In genomic region chr16:56609463-56609921, GRCh38 we compare ENCODE assay signal across 8 cellular contexts. TPM values are rescaled to one million over a fixed set of nuclear protein-coding genes. Genes with fewer than 3 reads are reported as not detected.
DNase-seq lines count a peak whose midpoint lies in the region; ATAC-seq and TF ChIP-seq lines count a peak whose summit lies in the region.

No MANE protein-coding gene starts in this region.

- H4K20me1 ChIP-seq in BLaER1 (no peaks in the 10 kb centered on the region), SU-DHL-6 (ENCODE audit: low read depth, low read length) (no peaks in the 10 kb centered on the region), hepatocyte (ENCODE audit: insufficient read depth, poor library complexity, severe bottlenecking) (no peaks in the 10 kb centered on the region), smooth muscle cell (ENCODE audit: low read depth) (no peaks in the 10 kb centered on the region)

- H2AFZ ChIP-seq in SU-DHL-6 (ENCODE audit: low read depth, low read length, severe bottlenecking), result no peak overlapping the region
- no peak overlapping the region for H2AFZ ChIP-seq in hepatocyte
- H2AFZ ChIP-seq in smooth muscle cell (ENCODE audit: low read depth), result no peak overlapping the region

- no peak for TF ChIP-seq CTCF in SU-DHL-6 (IDR thresholded peaks at IDR 0.05; ENCODE audit: insufficient read depth, low read length, poor library complexity, severe bottlenecking)
- TF ChIP-seq CTCF in hepatocyte (IDR thresholded peaks at IDR 0.05; ENCODE audit: poor library complexity), result no peak
- TF ChIP-seq CTCF in smooth muscle cell (IDR thresholded peaks at IDR 0.05; ENCODE audit: borderline replicate concordance, insufficient read depth, poor library complexity, severe bottlenecking), result no peak

- H3K27ac ChIP-seq in BLaER1 (no peak overlapping the region), SU-DHL-6 (ENCODE audit: low read depth, low read length) (no peak overlapping the region), hepatocyte (peak overlapping the region; percentile 12), smooth muscle cell (ENCODE audit: low read depth) (peak overlapping the region; percentile 92)

- 6% methylated on average over 6 of the region's 6 CpGs for WGBS in hepatocyte (ENCODE audit: low lambda C conversion rate, missing lambda C conversion rate)
- 3% methylated on average over 6 of the region's 6 CpGs for WGBS in smooth muscle cell (ENCODE audit: low lambda C conversion rate)

- DNase-seq in HT1080 (ENCODE audit: low read depth) (peak; percentile 84), adipocyte (ENCODE audit: low read depth) (peak; percentile 88), hepatocyte (ENCODE audit: low spot score) (peak; percentile 72), smooth muscle cell (lab: John Stamatoyannopoulos, UW; ENCODE audit: unreplicated experiment) (no peak)

- H3K36me3 ChIP-seq in BLaER1, result no peaks in the 10 kb centered on the region
- no peaks in the 10 kb centered on the region for H3K36me3 ChIP-seq in SU-DHL-6 (ENCODE audit: low read length)
- H3K36me3 ChIP-seq in adipocyte (ENCODE audit: control insufficient read depth, insufficient read depth, low read length, severe bottlenecking), result no peaks in the 10 kb centered on the region
- H3K36me3 ChIP-seq in hepatocyte (replicated peaks; ENCODE audit: insufficient read depth, low read depth), result no peaks in the 10 kb centered on the region
- H3K36me3 ChIP-seq in smooth muscle cell (ENCODE audit: low read depth), result no peaks in the 10 kb centered on the region

- H3K9me3 ChIP-seq in BLaER1 (no peaks in the 10 kb centered on the region), SU-DHL-6 (ENCODE audit: insufficient read depth, low read length) (no peaks in the 10 kb centered on the region), adipocyte (ENCODE audit: control insufficient read depth, low read length) (no peaks in the 10 kb centered on the region), hepatocyte (ENCODE audit: low read depth) (no peaks in the 10 kb centered on the region), smooth muscle cell (replicated peaks; ENCODE audit: low read depth) (no peaks in the 10 kb centered on the region)

- H3K4me3 ChIP-seq in BLaER1 (peak overlapping the region; percentile 70), SU-DHL-6 (ENCODE audit: insufficient read depth, low read length, poor library complexity, severe bottlenecking) (peak overlapping the region; percentile 45), adipocyte (ENCODE audit: low read length) (peak overlapping the region; percentile 92), hepatocyte (peak overlapping the region; percentile 6), smooth muscle cell (peak overlapping the region; percentile 57)

- H3K27me3 ChIP-seq in BLaER1 (no peaks in the 10 kb centered on the region), SU-DHL-6 (ENCODE audit: low read length) (no peaks in the 10 kb centered on the region), adipocyte (replicated peaks; ENCODE audit: control insufficient read depth, insufficient read depth, low read length) (no peaks in the 10 kb centered on the region), hepatocyte (peaks cover 4% of the 10 kb centered on the region), smooth muscle cell (ENCODE audit: low read depth) (no peaks in the 10 kb centered on the region)

- H3K4me2 ChIP-seq in BLaER1 (peak overlapping the region; percentile 100), SU-DHL-6 (ENCODE audit: low read depth, low read length, poor library complexity, severe bottlenecking) (peak overlapping the region; percentile 75), hepatocyte (peak overlapping the region; percentile 82), smooth muscle cell (peak overlapping the region; percentile 88)

- H3F3A ChIP-seq in SU-DHL-6 (ENCODE audit: insufficient read depth) (no peaks in the 10 kb centered on the region), smooth muscle cell (ENCODE audit: low read depth) (peaks cover 23% of the 10 kb centered on the region)

- ATAC-seq in GM19328 (IDR thresholded peaks at IDR 0.05; ENCODE audit: unreplicated experiment) (peak; percentile 34), HG03460 (IDR thresholded peaks at IDR 0.05; ENCODE audit: unreplicated experiment) (no peak)

- H3K9me2 ChIP-seq in SU-DHL-6 (replicated peaks; ENCODE audit: insufficient read depth, low read length) (no peaks in the 10 kb centered on the region), hepatocyte (replicated peaks; ENCODE audit: insufficient read depth) (no peaks in the 10 kb centered on the region)

- H3K4me1 ChIP-seq in BLaER1 (peaks cover 47% of the 10 kb centered on the region), adipocyte (ENCODE audit: control insufficient read depth, insufficient read depth, low read length) (peaks cover 60% of the 10 kb centered on the region), hepatocyte (ENCODE audit: insufficient read depth) (peaks cover 26% of the 10 kb centered on the region), smooth muscle cell (ENCODE audit: low read depth) (peaks cover 18% of the 10 kb centered on the region)

- H3K79me2 ChIP-seq in SU-DHL-6 (ENCODE audit: insufficient read depth, low read length), result no peaks in the 10 kb centered on the region
- H3K79me2 ChIP-seq in hepatocyte, result no peaks in the 10 kb centered on the region
- H3K79me2 ChIP-seq in smooth muscle cell (ENCODE audit: low read depth), result no peaks in the 10 kb centered on the region

- peak overlapping the region; percentile 62 for H3K9ac ChIP-seq in BLaER1
- H3K9ac ChIP-seq in SU-DHL-6 (ENCODE audit: low read length), result 0 out of 2 replicates have a peak overlapping the region, but pooled peaks have one; percentile 45
- H3K9ac ChIP-seq in adipocyte (ENCODE audit: low read length), result peak overlapping the region; percentile 90
- peak overlapping the region; percentile 53 for H3K9ac ChIP-seq in smooth muscle cell (ENCODE audit: low read depth)

RNA-seq across cellular contexts. Expression of gene MT2A, which starts 1.1 kb away (rescaled TPM):
- 881 and 1,822 TPM in 2 replicates for total RNA-seq in HT1080 (2014; rRNA removed; shearing (Covaris generic))
- polyA plus RNA-seq in HT1080 (2015; cell fraction: cytosol; rRNA removed), result 575 and 1,242 TPM in 2 replicates
- polyA plus RNA-seq in HT1080 (2015; cell fraction: nucleus; rRNA removed), result 327 and 398 TPM in 2 replicates
- 64.9 and 70.3 TPM in 2 replicates for total RNA-seq in hepatocyte
- 914 and 1,143 TPM in 2 replicates for polyA plus RNA-seq in hepatocyte
- 12.6 and 14.8 TPM in 2 replicates for total RNA-seq in smooth muscle cell
- polyA plus RNA-seq in smooth muscle cell, result 171 and 225 TPM in 2 replicates

RNA-seq across cellular contexts. Expression of gene MT1E, which starts 16.1 kb away (rescaled TPM):
- 533 and 612 TPM in 2 replicates for total RNA-seq in HT1080 (2014; rRNA removed; shearing (Covaris generic))
- 140 and 217 TPM in 2 replicates for polyA plus RNA-seq in HT1080 (2015; cell fraction: cytosol; rRNA removed)
- 61.9 and 63.0 TPM in 2 replicates for polyA plus RNA-seq in HT1080 (2015; cell fraction: nucleus; rRNA removed)
- 42.3 and 65.5 TPM in 2 replicates for total RNA-seq in hepatocyte
- polyA plus RNA-seq in hepatocyte, result 105 and 121 TPM in 2 replicates
- total RNA-seq in smooth muscle cell, result 0.67 and 2.0 TPM in 2 replicates
- polyA plus RNA-seq in smooth muscle cell, result 2.2 and 10.3 TPM in 2 replicates

RNA-seq across cellular contexts. Expression of gene MT3, which starts 20.2 kb away (rescaled TPM):
- total RNA-seq in HT1080 (2014; rRNA removed; shearing (Covaris generic)), result not detected in 2 replicates
- polyA plus RNA-seq in HT1080 (2015; cell fraction: cytosol; rRNA removed), result not detected in 2 replicates
- not detected in 2 replicates for polyA plus RNA-seq in HT1080 (2015; cell fraction: nucleus; rRNA removed)
- not detected in 2 replicates for total RNA-seq in hepatocyte
- not detected in 2 replicates for polyA plus RNA-seq in hepatocyte
- not detected in 2 replicates for total RNA-seq in smooth muscle cell
- 0.65 TPM in 1 of 2 replicates, not detected in the other for polyA plus RNA-seq in smooth muscle cell

RNA-seq across cellular contexts. Expression of gene MT1M, which starts 23.0 kb away (rescaled TPM):
- total RNA-seq in HT1080 (2014; rRNA removed; shearing (Covaris generic)), result not detected in 2 replicates
- polyA plus RNA-seq in HT1080 (2015; cell fraction: cytosol; rRNA removed), result not detected in 2 replicates
- not detected in 2 replicates for polyA plus RNA-seq in HT1080 (2015; cell fraction: nucleus; rRNA removed)
- total RNA-seq in hepatocyte, result 0.60 TPM in 1 of 2 replicates, not detected in the other
- 0.26 TPM in 1 of 2 replicates, not detected in the other for polyA plus RNA-seq in hepatocyte
- total RNA-seq in smooth muscle cell, result not detected in 2 replicates
- polyA plus RNA-seq in smooth muscle cell, result 0.19 TPM in 1 of 2 replicates, not detected in the other

RNA-seq across cellular contexts. Expression of gene MT1A, which starts 29.0 kb away (rescaled TPM):
- total RNA-seq in HT1080 (2014; rRNA removed; shearing (Covaris generic)), result not detected in 2 replicates
- 0.50 TPM in 1 of 2 replicates, not detected in the other for polyA plus RNA-seq in HT1080 (2015; cell fraction: cytosol; rRNA removed)
- not detected in 2 replicates for polyA plus RNA-seq in HT1080 (2015; cell fraction: nucleus; rRNA removed)
- total RNA-seq in hepatocyte (not detected in 2 replicates), smooth muscle cell (not detected in 2 replicates)
- polyA plus RNA-seq in hepatocyte (1.9 and 2.7 TPM in 2 replicates), smooth muscle cell (not detected in 2 replicates)

Comparison
In these comparisons a context has a peak if more than half of its experiments do, and no peak if none do; other contexts are left out.
1. H3K27ac ChIP-seq: peak in hepatocyte (single experiment) and smooth muscle cell (single experiment); none in BLaER1 (single experiment) and SU-DHL-6 (single experiment).
2. H3K4me3 ChIP-seq: peak in every context shown above with its lines; median percentile 92 in adipocyte; 70 in BLaER1; 57 in smooth muscle cell; 45 in SU-DHL-6; 6 in hepatocyte.
3. RNA of gene MT2A, which starts 1.1 kb away (total RNA-seq): 881 to 1,822 TPM in HT1080; 64.9 to 70.3 TPM in hepatocyte and 12.6 to 14.8 TPM in smooth muscle cell; every median in the first group is over 10 times any median in the second.
4. RNA of gene MT1E, which starts 16.1 kb away (total RNA-seq): 533 to 612 TPM in HT1080 and 42.3 to 65.5 TPM in hepatocyte; 0.67 to 2.0 TPM in smooth muscle cell; every median in the first group is over 10 times any median in the second.
5. Peak in every context shown above with its lines, with median percentiles within 50 percentile points of each other: H3K4me2 ChIP-seq and H3K9ac ChIP-seq.